Comparison of ENCODE assay signal across 9 cellular contexts in the genomic region with DNA sequence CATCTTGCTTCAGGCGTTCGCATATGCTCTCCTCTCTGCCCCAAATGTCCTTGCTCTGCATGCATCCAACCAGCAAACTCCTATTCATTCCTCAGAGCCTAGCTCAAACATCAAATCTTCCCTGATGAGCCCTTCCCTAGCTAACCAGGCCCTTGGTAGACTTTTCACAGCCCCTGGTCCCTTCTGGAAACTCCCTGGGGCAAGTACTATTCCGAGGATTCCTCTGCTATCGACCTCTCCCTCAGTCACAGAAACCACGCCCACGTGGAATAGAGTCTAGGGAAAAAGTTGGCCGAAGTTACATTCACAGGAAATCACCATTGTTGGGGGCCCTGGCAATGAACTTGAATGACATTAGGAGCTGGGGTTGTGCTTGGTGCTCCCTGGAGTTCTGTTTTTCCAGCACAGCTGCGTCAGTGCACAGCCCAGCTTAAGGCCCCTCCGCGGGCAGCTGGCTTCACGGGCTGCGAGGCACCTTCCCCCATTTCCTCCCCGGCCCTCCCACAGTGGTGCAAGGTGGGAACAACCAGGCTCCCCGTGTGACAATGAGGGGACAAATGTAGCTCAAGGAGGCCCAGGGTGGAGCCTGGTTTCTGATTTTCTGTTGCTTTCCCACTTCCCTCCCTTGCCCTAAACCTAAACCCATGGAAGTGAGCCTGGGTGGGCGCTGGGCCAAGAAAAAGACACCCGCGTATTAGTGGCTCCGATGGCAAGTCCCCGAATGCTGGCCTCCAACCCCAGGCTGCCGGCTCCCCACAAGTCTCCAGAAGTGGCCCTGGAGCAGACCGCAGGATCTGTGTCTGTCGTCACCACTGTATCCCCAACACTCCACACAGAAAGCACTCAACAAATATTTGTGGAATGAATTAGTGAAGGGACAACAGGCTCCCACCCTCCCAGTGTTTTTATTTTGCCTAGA. TPM values are rescaled to one million over a fixed set of nuclear protein-coding genes. Genes with fewer than 3 reads are reported as not detected.
DNase-seq lines count a peak whose midpoint lies in the region; ATAC-seq and TF ChIP-seq lines count a peak whose summit lies in the region.
"Had no signal": no experiment of that assay in that cellular context is flagged by ENCODE, and none has a peak within 500 bp of the region (broad histone marks: within the 10 kb centered on the region; RNA-seq: fewer than 3 reads in every experiment).

No MANE protein-coding gene starts in this region.

- H3K36me3 Mint-ChIP-seq in natural killer cell (no peaks in the 10 kb centered on the region), naive B cell (no peaks in the 10 kb centered on the region)
- no peaks in the 10 kb centered on the region for H3K36me3 Mint-ChIP-seq in natural killer cell treated with Interleukin-12 subunit alpha and Interleukin-12 subunit beta and Interleukin-15 and Interleukin-18, amount 100 ng/mL, for 72 hours

- no peak overlapping the region for H3K9ac ChIP-seq in neuronal stem cell (ENCODE audit: low read depth, low read length, poor library complexity)

- intact Hi-C loops in natural killer cell (cut with micrococcal nuclease), result no loop called here

- H3K4me3 Mint-ChIP-seq in natural killer cell (peak overlapping the region; percentile 45), naive B cell (peak overlapping the region; percentile 48 to 77 (median 67))
- no peak overlapping the region for H3K4me3 Mint-ChIP-seq in natural killer cell treated with Interleukin-12 subunit alpha and Interleukin-12 subunit beta and Interleukin-15 and Interleukin-18, amount 100 ng/mL, for 72 hours

- no peaks in the 10 kb centered on the region for H3K27me3 Mint-ChIP-seq in natural killer cell (ENCODE audit: low read depth in 2 of 2)
- no peaks in the 10 kb centered on the region for H3K27me3 Mint-ChIP-seq in natural killer cell treated with Interleukin-12 subunit alpha and Interleukin-12 subunit beta and Interleukin-15 and Interleukin-18, amount 100 ng/mL, for 72 hours
- H3K27me3 Mint-ChIP-seq in naive B cell, result no peaks in the 10 kb centered on the region

- WGBS in neuronal stem cell (ENCODE audit: extremely low coverage in 2 of 2, insufficient read length in 2 of 2, insufficient replicate concordance in 1 of 2), 2 donors, result no CpG with 5 or more reads among the region's 22 CpGs

- peaks cover 13 to 60% of the 10 kb centered on the region in 2 donors for H3K4me1 Mint-ChIP-seq in natural killer cell
- H3K4me1 Mint-ChIP-seq in natural killer cell treated with Interleukin-12 subunit alpha and Interleukin-12 subunit beta and Interleukin-15 and Interleukin-18, amount 100 ng/mL, for 72 hours (ENCODE audit: low read depth in 2 of 2), result peaks cover 19 to 25% of the 10 kb centered on the region in 2 donors
- H3K4me1 Mint-ChIP-seq in naive B cell, result peaks cover 41 to 83% (median 77%) of the 10 kb centered on the region in 3 donors

- H2BK12ac ChIP-seq in neuronal stem cell (ENCODE audit: low read length), result no peak overlapping the region

- H3K9me3 Mint-ChIP-seq in natural killer cell (no peaks in the 10 kb centered on the region), naive B cell (peaks cover 0 to 2% (median 0%) of the 10 kb centered on the region in 7 donors)
- no peaks in the 10 kb centered on the region for H3K9me3 Mint-ChIP-seq in natural killer cell treated with Interleukin-12 subunit alpha and Interleukin-12 subunit beta and Interleukin-15 and Interleukin-18, amount 100 ng/mL, for 72 hours

- H3K4ac ChIP-seq in neuronal stem cell (ENCODE audit: low read length), result no peak overlapping the region

- no peak for TF ChIP-seq CTCF in natural killer cell (IDR thresholded peaks at IDR 0.05)

- no peaks in the 10 kb centered on the region for H3K9me3 ChIP-seq in neuronal stem cell (replicated peaks in 1 of 2; ENCODE audit: control insufficient read depth in 2 of 2, insufficient read depth in 1 of 2, low read depth in 1 of 2, low read length in 2 of 2)

- no peak overlapping the region for H2AFZ ChIP-seq in neuronal stem cell (ENCODE audit: low read length)

- H2AK5ac ChIP-seq in neuronal stem cell (ENCODE audit: low read depth, low read length), result no peak overlapping the region

- H3K27ac Mint-ChIP-seq in natural killer cell, result peak overlapping the region; percentile 44 to 60
- peak overlapping the region in 1 of 2 donors; percentile 59 for H3K27ac Mint-ChIP-seq in natural killer cell treated with Interleukin-12 subunit alpha and Interleukin-12 subunit beta and Interleukin-15 and Interleukin-18, amount 100 ng/mL, for 72 hours
- H3K27ac Mint-ChIP-seq in naive B cell, result peak overlapping the region; percentile 33 to 86 (median 84)

- H3K4me3 ChIP-seq in neuronal stem cell (ENCODE audit: low read length in 2 of 2), result no peak overlapping the region

- no peak overlapping the region for H3K18ac ChIP-seq in neuronal stem cell (ENCODE audit: low read length)

- peaks cover 2 to 5% of the 10 kb centered on the region in 2 donors for H3K36me3 ChIP-seq in neuronal stem cell (replicated peaks in 1 of 2; ENCODE audit: control insufficient read depth in 2 of 2, insufficient read depth in 2 of 2, low read length in 2 of 2)

- H3K79me1 ChIP-seq in neuronal stem cell (ENCODE audit: low read depth, low read length), result peaks cover 28% of the 10 kb centered on the region

- ATAC-seq in natural killer cell (no peak), naive B cell (ENCODE audit: low read depth in 2 of 2) (no peak)
- no peak for ATAC-seq in natural killer cell treated with Interleukin-12 subunit alpha and Interleukin-12 subunit beta and Interleukin-15 and Interleukin-18, amount 100 ng/mL, for 72 hours

- peaks cover 10 to 15% of the 10 kb centered on the region in 2 donors for H3K4me1 ChIP-seq in neuronal stem cell (ENCODE audit: control insufficient read depth in 2 of 2, insufficient read depth in 1 of 2, low read depth in 1 of 2, low read length in 2 of 2)

- H2BK120ac ChIP-seq in neuronal stem cell (ENCODE audit: low read depth, low read length), result no peak overlapping the region

- H4K8ac ChIP-seq in neuronal stem cell (ENCODE audit: low read depth, low read length), result no peak overlapping the region

- H3K27me3 ChIP-seq in neuronal stem cell (ENCODE audit: control insufficient read depth in 3 of 3, insufficient read depth in 3 of 3, low read depth in 1 of 3, low read length in 3 of 3), result no peaks in the 10 kb centered on the region

- no peak overlapping the region for H2BK5ac ChIP-seq in neuronal stem cell (ENCODE audit: low read length)

- DNase-seq in natural killer cell (no peak), ecto neural progenitor cell (ENCODE audit: low spot score) (peak; percentile 44), naive B cell (no peak), NCI-H1105 (lab: John Stamatoyannopoulos, UW) (no peak), inferior parietal cortex (ENCODE audit: extremely low spot score) (no peak), neuronal stem cell (ENCODE audit: low spot score) (no peak), HPDE6-E6E7 (ENCODE audit: extremely low spot score) (no peak)
- no peak for DNase-seq in natural killer cell treated with Interleukin-12 subunit alpha and Interleukin-12 subunit beta and Interleukin-15 and Interleukin-18, amount 100 ng/mL, for 72 hours (ENCODE audit: low spot score)
- DNase-seq: activated gamma-delta T cell had no signal

- no peak overlapping the region for H3K4me2 ChIP-seq in neuronal stem cell (ENCODE audit: insufficient read depth, low read length, poor library complexity, severe bottlenecking)

- H3K14ac ChIP-seq in neuronal stem cell (ENCODE audit: low read length), result no peak overlapping the region

- no peak overlapping the region for H3K23ac ChIP-seq in neuronal stem cell (ENCODE audit: low read depth, low read length, poor library complexity)

- no peak overlapping the region for H4K91ac ChIP-seq in neuronal stem cell (ENCODE audit: low read depth, low read length, poor library complexity)

- no peak overlapping the region for H2BK15ac ChIP-seq in neuronal stem cell (ENCODE audit: low read length)

- no peak overlapping the region for H3K27ac ChIP-seq in neuronal stem cell (replicated peaks; ENCODE audit: low read length)

RNA-seq across cellular contexts. Expression of a gene that starts 4.3 kb away (rescaled TPM):
- 1 to 10 TPM; 4.5 to 6.4 (median 6.1) TPM for total RNA-seq in natural killer cell
- 1 to 10 TPM in 1 of 2 donors, under 1 TPM in 1; 0.62 to 1.1 TPM for total RNA-seq in natural killer cell treated with Interleukin-12 subunit alpha and Interleukin-12 subunit beta and Interleukin-15 and Interleukin-18, amount 100 ng/mL, for 72 hours
- polyA plus RNA-seq in naive B cell (ENCODE audit: low read depth in 6 of 6), result 1 to 10 TPM in 1 of 6 donors, under 1 TPM in 2, not detected in 3; 0.38 to 1.6 (median 0.77) TPM
- polyA plus RNA-seq in neuronal stem cell (2013, experiment 1 of 2), result not detected
- not detected for polyA plus RNA-seq in neuronal stem cell (2013, experiment 2 of 2)

RNA-seq across cellular contexts. Expression of a gene that starts 4.5 kb away (rescaled TPM):
- 10 to 100 TPM; 55.7 to 72.6 (median 68.0) TPM for total RNA-seq in natural killer cell
- total RNA-seq in natural killer cell treated with Interleukin-12 subunit alpha and Interleukin-12 subunit beta and Interleukin-15 and Interleukin-18, amount 100 ng/mL, for 72 hours, result 10 to 100 TPM; 79.6 to 96.7 TPM
- polyA plus RNA-seq in naive B cell (ENCODE audit: low read depth in 6 of 6), result 100 to 1,000 TPM in 2 of 6 donors, 10 to 100 TPM in 4; 72.0 to 142 (median 83.8) TPM
- 108 TPM for polyA plus RNA-seq in neuronal stem cell (2013, experiment 1 of 2)
- polyA plus RNA-seq in neuronal stem cell (2013, experiment 2 of 2), result 107 TPM

RNA-seq across cellular contexts. Expression of a gene that starts 30.0 kb away (rescaled TPM):
- total RNA-seq in natural killer cell, result 10 to 100 TPM; 66.1 to 82.8 (median 70.8) TPM
- total RNA-seq in natural killer cell treated with Interleukin-12 subunit alpha and Interleukin-12 subunit beta and Interleukin-15 and Interleukin-18, amount 100 ng/mL, for 72 hours, result 10 to 100 TPM; 61.6 to 78.9 TPM
- 100 to 1,000 TPM in 1 of 6 donors, 10 to 100 TPM in 5; 61.2 to 106 (median 81.3) TPM for polyA plus RNA-seq in naive B cell (ENCODE audit: low read depth in 6 of 6)
- 68.6 TPM for polyA plus RNA-seq in neuronal stem cell (2013, experiment 1 of 2)
- 69.9 TPM for polyA plus RNA-seq in neuronal stem cell (2013, experiment 2 of 2)
